In the genomic region with DNA sequence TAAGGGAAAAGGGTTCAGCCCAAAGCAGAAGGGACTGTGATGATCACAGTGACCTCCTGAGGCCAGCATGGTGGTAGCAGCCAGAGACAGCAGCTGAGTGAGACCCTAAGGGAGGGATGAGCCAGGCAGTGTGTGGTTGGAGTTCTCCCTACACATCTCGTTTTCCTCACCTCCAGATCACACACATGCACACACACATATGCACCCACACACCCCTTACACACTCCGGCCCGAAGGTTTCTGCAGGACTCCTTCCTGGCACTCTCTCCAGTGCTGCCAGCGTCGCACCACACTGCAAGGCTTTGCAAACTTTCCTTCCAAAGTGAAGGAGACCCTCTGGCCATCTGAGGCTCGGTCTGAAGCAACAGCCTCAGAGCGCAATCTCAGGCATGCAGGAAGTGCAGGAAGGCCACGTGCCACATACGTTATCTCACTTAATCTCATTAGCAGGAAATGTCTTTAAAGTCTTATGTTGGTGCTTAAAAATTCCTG, we compare ENCODE assay signal across 1 cellular context.
TF ChIP-seq lines count a peak whose summit lies in the region.

No MANE protein-coding gene starts in this region.

TF ChIP-seq in K562, 482 proteins besides CTCF, POLR2A, EP300 and RAD21:
- no peak for TF ChIP-seq ZNF347 (CRISPR knock-in tag; IDR thresholded peaks at IDR 0.05; ENCODE audit: low read depth)
- TF ChIP-seq PTBP1 (IDR thresholded peaks at IDR 0.05; ENCODE audit: low read depth, low read length), result no peak
- TF ChIP-seq ZNF398 (CRISPR knock-in tag; IDR thresholded peaks at IDR 0.05), result no peak
- TF ChIP-seq, protein P1, sequence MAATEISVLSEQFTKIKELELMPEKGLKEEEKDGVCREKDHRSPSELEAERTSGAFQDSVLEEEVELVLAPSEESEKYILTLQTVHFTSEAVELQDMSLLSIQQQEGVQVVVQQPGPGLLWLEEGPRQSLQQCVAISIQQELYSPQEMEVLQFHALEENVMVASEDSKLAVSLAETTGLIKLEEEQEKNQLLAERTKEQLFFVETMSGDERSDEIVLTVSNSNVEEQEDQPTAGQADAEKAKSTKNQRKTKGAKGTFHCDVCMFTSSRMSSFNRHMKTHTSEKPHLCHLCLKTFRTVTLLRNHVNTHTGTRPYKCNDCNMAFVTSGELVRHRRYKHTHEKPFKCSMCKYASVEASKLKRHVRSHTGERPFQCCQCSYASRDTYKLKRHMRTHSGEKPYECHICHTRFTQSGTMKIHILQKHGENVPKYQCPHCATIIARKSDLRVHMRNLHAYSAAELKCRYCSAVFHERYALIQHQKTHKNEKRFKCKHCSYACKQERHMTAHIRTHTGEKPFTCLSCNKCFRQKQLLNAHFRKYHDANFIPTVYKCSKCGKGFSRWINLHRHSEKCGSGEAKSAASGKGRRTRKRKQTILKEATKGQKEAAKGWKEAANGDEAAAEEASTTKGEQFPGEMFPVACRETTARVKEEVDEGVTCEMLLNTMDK (IDR thresholded peaks at IDR 0.05; ENCODE audit: borderline replicate concordance, insufficient read depth, low read depth, low read length, poor library complexity, severe bottlenecking), result no peak
- no peak for TF ChIP-seq U2AF2 (optimal IDR thresholded peaks at IDR 0.05; ENCODE audit: low read depth, low read length)
